In the genomic region with DNA sequence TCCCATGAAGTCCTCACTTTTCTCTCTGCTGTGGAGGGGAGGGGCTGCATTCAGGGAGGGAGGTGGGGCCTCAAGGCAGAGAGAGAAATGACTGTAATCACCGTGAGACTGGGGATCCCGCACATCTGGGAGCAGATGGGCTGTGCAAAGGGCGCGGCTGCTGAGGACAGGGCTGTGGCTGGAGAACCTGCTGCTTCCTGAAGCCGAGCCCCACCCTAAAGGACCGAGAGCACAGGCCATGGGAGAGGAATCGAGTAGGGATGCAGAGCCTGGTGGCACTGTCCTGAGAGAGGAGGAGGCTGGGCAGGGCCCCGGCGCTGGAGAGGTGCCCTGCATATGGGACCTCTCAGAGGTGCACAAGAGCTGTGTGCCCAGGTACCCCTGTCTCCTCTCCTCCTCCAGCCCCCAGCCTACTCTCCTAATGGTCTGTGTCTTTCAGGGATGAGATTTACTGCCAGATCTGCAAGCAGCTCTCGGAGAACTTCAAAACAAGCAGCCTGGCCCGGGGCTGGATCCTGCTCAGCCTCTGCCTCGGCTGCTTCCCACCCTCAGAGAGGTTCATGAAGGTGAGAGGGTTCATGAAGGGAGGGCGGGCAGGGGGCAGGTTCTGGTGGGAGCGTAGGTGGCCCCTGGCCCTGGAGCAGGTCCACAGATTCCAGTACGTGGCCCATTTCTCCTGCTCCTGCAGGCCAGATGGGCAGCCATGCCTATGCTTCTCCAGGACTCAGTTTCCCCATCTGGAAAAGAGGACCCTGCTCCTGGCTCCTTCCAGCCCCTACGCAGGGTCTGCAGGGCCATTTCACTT, we compare ENCODE assay signal across 15 cellular contexts. TPM values are rescaled to one million over a fixed set of nuclear protein-coding genes. Genes with fewer than 3 reads are reported as not detected.
A peak's percentile ranks its signal among the peaks of the same experiment; 100 is the strongest.
DNase-seq lines count a peak whose midpoint lies in the region; ATAC-seq, FAIRE-seq and TF ChIP-seq lines count a peak whose summit lies in the region.
"Had no signal": no experiment of that assay in that cellular context is flagged by ENCODE, and none has a peak within 500 bp of the region (broad histone marks: within the 10 kb centered on the region; RNA-seq: fewer than 3 reads in every experiment).

No MANE protein-coding gene starts in this region.

- peak; percentile 8 for DNase-seq in activated T-cell treated with anti-CD3 and anti-CD28 coated beads, Interleukin-2, amount 50 U/mL, for 1 hour
- no peak for DNase-seq in activated T-cell treated with anti-CD3 and anti-CD28 coated beads, Interleukin-2, amount 50 U/mL, for 4 hours
- DNase-seq in RPMI7951 (ENCODE audit: low read depth), result peak; percentile 79
- DNase-seq in HepG2 (ENCODE audit: low spot score), result no peak
- peak; percentile 52 for DNase-seq in upper lobe of right lung
- DNase-seq in H4 (ENCODE audit: low spot score), result no peak
- no peak for DNase-seq in NCI-H345 (lab: John Stamatoyannopoulos, UW)
- DNase-seq: activated CD4-positive, alpha-beta memory T cell treated with anti-CD3 and anti-CD28 coated beads, Interleukin-2, amount 10 ng/mL, durations not matched to agents 7 days and 5 days; mesenchymal stem cell; NCI-H1930; T-helper 1 cell; trophoblast cell had no signal

- FAIRE-seq in HepG2 (lab: Jason Lieb, UNC), result no peak
- FAIRE-seq: pancreas had no signal

- in situ Hi-C loops in HepG2 (cut with HindIII; ENCODE audit: extremely low pct_ligation_motif_present, low pct_unique_long_range_greater_than_20kb), result no loop called here

- no peak overlapping the region for H3K4me2 ChIP-seq in HepG2 (ENCODE audit: low read depth, low read length)

- no peak overlapping the region for H3K9ac ChIP-seq in HepG2 (ENCODE audit: insufficient read depth, low read depth, low read length)

- no peak for TF ChIP-seq RAD21 in HepG2 (CRISPR knock-in tag; IDR thresholded peaks at IDR 0.05)

- peaks cover 15 to 81% of the 10 kb centered on the region in 2 experiments; a peak in 4 of 5 replicates for H3K27me3 ChIP-seq in HepG2 (ENCODE audit: control insufficient read depth in 1 of 2, insufficient read depth in 2 of 2, low read length in 2 of 2)
- no peaks in the 10 kb centered on the region for H3K27me3 ChIP-seq in upper lobe of right lung
- H3K27me3 ChIP-seq: pancreas had no signal

- TF ChIP-seq EP300 in HepG2 (IDR thresholded peaks at IDR 0.05; ENCODE audit: low read depth in 2 of 2, low read length in 2 of 2), result no peak
- TF ChIP-seq EP300 in HepG2 (CRISPR knock-in tag; IDR thresholded peaks at IDR 0.05; ENCODE audit: borderline replicate concordance), result no peak

- intact Hi-C loops in HepG2 (cut with micrococcal nuclease; ENCODE audit: unreplicated experiment), result no loop called here
- intact Hi-C loops in upper lobe of right lung (cut with DNase I), result no loop called here

- TF ChIP-seq CTCF in HepG2 (CRISPR knock-in tag; IDR thresholded peaks at IDR 0.05) (no peak), upper lobe of right lung (IDR thresholded peaks at IDR 0.05) (no peak)

- no peak overlapping the region for H3K4me3 Mint-ChIP-seq in activated T-cell treated with anti-CD3 and anti-CD28 coated beads, Interleukin-2, amount 50 U/mL, for 4 hours
- H3K4me3 Mint-ChIP-seq: activated CD4-positive, alpha-beta memory T cell treated with anti-CD3 and anti-CD28 coated beads, Interleukin-2, amount 10 ng/mL, durations not matched to agents 7 days and 5 days had no signal

- H3K9me3 Mint-ChIP-seq in activated T-cell treated with anti-CD3 and anti-CD28 coated beads, Interleukin-2, amount 50 U/mL, for 4 hours, result no peaks in the 10 kb centered on the region
- H3K9me3 Mint-ChIP-seq: activated CD4-positive, alpha-beta memory T cell treated with anti-CD3 and anti-CD28 coated beads, Interleukin-2, amount 10 ng/mL, durations not matched to agents 7 days and 5 days; activated naive CD4-positive, alpha-beta T cell treated with anti-CD3 and anti-CD28 coated beads, Interleukin-2, amount 50 U/mL, for 72 hours had no signal

- no TSS peak for BruUV-seq in HepG2 (replicated peaks; lab: Mats Ljungman, UMichigan)

- H2AFZ ChIP-seq in HepG2 (ENCODE audit: low read length), result no peak overlapping the region

- H3K27ac ChIP-seq in HepG2 (ENCODE audit: extremely low read length, insufficient read depth, low read length) (no peak overlapping the region), upper lobe of right lung (no peak overlapping the region)
- H3K27ac ChIP-seq: pancreas had no signal

- no peaks in the 10 kb centered on the region for H4K20me1 ChIP-seq in HepG2 (ENCODE audit: insufficient read depth, low read length)

- H3K79me2 ChIP-seq in HepG2 (ENCODE audit: insufficient read depth, low read length), result no peaks in the 10 kb centered on the region

- H3K36me3 ChIP-seq in HepG2 (replicated peaks in 1 of 2; ENCODE audit: control insufficient read depth in 1 of 2, insufficient read depth in 2 of 2, low read length in 2 of 2), result no peaks in the 10 kb centered on the region
- no peaks in the 10 kb centered on the region for H3K36me3 ChIP-seq in upper lobe of right lung
- H3K36me3 ChIP-seq: pancreas had no signal

- CTCF ChIA-PET in HepG2 (lab: Yijun Ruan, JAX; ENCODE audit: low intra/inter-chr PET ratio, low total read pairs), result no interaction called here

- no peaks in the 10 kb centered on the region for H3K9me3 ChIP-seq in HepG2 (ENCODE audit: low read length)
- H3K9me3 ChIP-seq in upper lobe of right lung, result no peaks in the 10 kb centered on the region
- H3K9me3 ChIP-seq: pancreas had no signal

- no peaks in the 10 kb centered on the region for H3K36me3 Mint-ChIP-seq in activated T-cell treated with anti-CD3 and anti-CD28 coated beads, Interleukin-2, amount 50 U/mL, for 4 hours (ENCODE audit: insufficient read depth)
- H3K36me3 Mint-ChIP-seq: activated naive CD4-positive, alpha-beta T cell treated with anti-CD3 and anti-CD28 coated beads, Interleukin-2, amount 50 U/mL, for 72 hours had no signal

- no peaks in the 10 kb centered on the region for H3K4me1 ChIP-seq in HepG2 (ENCODE audit: insufficient read depth, low read length)
- no peaks in the 10 kb centered on the region for H3K4me1 ChIP-seq in upper lobe of right lung
- H3K4me1 ChIP-seq: pancreas had no signal

- POLR2A ChIA-PET in HepG2 (lab: Yijun Ruan, JAX), result no interaction called here

- 18% methylated on average over 11 of the region's 16 CpGs for WGBS in HepG2 (ENCODE audit: low lambda C conversion rate)

- no peak overlapping the region for H3K4me3 ChIP-seq in HepG2 (replicated peaks in 1 of 3; ENCODE audit: insufficient read depth in 1 of 3, low read depth in 2 of 3, low read length in 3 of 3)
- no peak overlapping the region for H3K4me3 ChIP-seq in upper lobe of right lung
- H3K4me3 ChIP-seq: pancreas had no signal

- peaks cover 5% of the 10 kb centered on the region for H3K27me3 Mint-ChIP-seq in activated T-cell treated with anti-CD3 and anti-CD28 coated beads, Interleukin-2, amount 50 U/mL, for 4 hours (ENCODE audit: low read depth)

- TF ChIP-seq POLR2A in HepG2 (IDR thresholded peaks at IDR 0.05; ENCODE audit: insufficient read depth in 1 of 2, low read depth in 2 of 2, low read length in 2 of 2), result no peak

- H3K4me1 Mint-ChIP-seq in activated T-cell treated with anti-CD3 and anti-CD28 coated beads, Interleukin-2, amount 50 U/mL, for 4 hours (ENCODE audit: low read depth), result peaks cover 11% of the 10 kb centered on the region
- H3K4me1 Mint-ChIP-seq: activated CD4-positive, alpha-beta memory T cell treated with anti-CD3 and anti-CD28 coated beads, Interleukin-2, amount 10 ng/mL, durations not matched to agents 7 days and 5 days had no signal

- no peak for ATAC-seq in activated T-cell treated with anti-CD3 and anti-CD28 coated beads, Interleukin-2, amount 50 U/mL, for 4 hours
- ATAC-seq in HepG2 (peak; percentile 13), upper lobe of right lung (no peak), HG02588 (IDR thresholded peaks at IDR 0.05; ENCODE audit: unreplicated experiment) (no peak)
- ATAC-seq: activated naive CD4-positive, alpha-beta T cell treated with anti-CD3 and anti-CD28 coated beads, Interleukin-2, amount 50 U/mL, for 72 hours; pancreas had no signal

RNA-seq across cellular contexts. Expression of a gene that starts 25.9 kb away (rescaled TPM):
- total RNA-seq in activated T-cell treated with anti-CD3 and anti-CD28 coated beads, Interleukin-2, amount 50 U/mL, for 4 hours, result not detected
- total RNA-seq in RPMI7951 (2014; rRNA removed; shearing (Covaris generic)), result 0.29 and 0.84 TPM in 2 replicates
- total RNA-seq in HepG2 (2016; rRNA removed; fragmentation: Illumina TruSeq; extraction: Trizol) (not detected in 2 replicates), upper lobe of right lung (0.49 TPM)
- not detected in 2 replicates for total RNA-seq in HepG2 (2016; cell fraction: cytosol; rRNA removed; fragmentation: Illumina TruSeq; extraction: Trizol; ENCODE audit: low read depth)
- not detected in 2 replicates for total RNA-seq in HepG2 (2016; cell fraction: insoluble cytoplasmic fraction; rRNA removed; fragmentation: Illumina TruSeq; extraction: Trizol)
- not detected in 2 replicates for total RNA-seq in HepG2 (2016; cell fraction: membrane; rRNA removed; fragmentation: Illumina TruSeq; extraction: Trizol)
- not detected in 2 replicates for total RNA-seq in HepG2 (2016; cell fraction: nucleus; rRNA removed; fragmentation: Illumina TruSeq; extraction: Trizol)
- polyA plus RNA-seq in HepG2 (2011; rRNA removed), result not detected in 2 replicates
- polyA plus RNA-seq in HepG2 (2011; cell fraction: cytosol; rRNA removed), result not detected in 2 replicates
- polyA plus RNA-seq in HepG2 (2011; cell fraction: nucleus; rRNA removed), result not detected in 2 replicates
- not detected in 2 replicates for polyA plus RNA-seq in HepG2 (2012)
- polyA plus RNA-seq in HepG2 (2016; cell fraction: cytosol; fragmentation: Illumina TruSeq; extraction: Trizol; ENCODE audit: low read depth), result not detected in 2 replicates
- polyA plus RNA-seq in HepG2 (2016; cell fraction: insoluble cytoplasmic fraction; fragmentation: Illumina TruSeq; extraction: Trizol; ENCODE audit: low read depth), result not detected in 2 replicates
- not detected in 2 replicates for polyA plus RNA-seq in HepG2 (2016; cell fraction: membrane; fragmentation: Illumina TruSeq; extraction: Trizol; ENCODE audit: low read depth)
- polyA plus RNA-seq in HepG2 (2016; cell fraction: nucleus; fragmentation: Illumina TruSeq; extraction: Trizol; ENCODE audit: insufficient read depth, low read depth), result not detected in 2 replicates
- polyA minus RNA-seq in HepG2 (2011; rRNA and poly(A)+ RNA removed; ENCODE audit: low replicate concordance), result 0.08 TPM in 1 of 2 replicates, not detected in the other
- polyA minus RNA-seq in HepG2 (2011; cell fraction: cytosol; rRNA and poly(A)+ RNA removed), result not detected in 2 replicates
- not detected in 2 replicates for polyA minus RNA-seq in HepG2 (2011; cell fraction: nucleus; rRNA and poly(A)+ RNA removed)
- not detected in 2 replicates for total RNA-seq in H4 (2014; rRNA removed; shearing (Covaris generic))
- total RNA-seq: activated CD4-positive, alpha-beta memory T cell treated with anti-CD3 and anti-CD28 coated beads, Interleukin-2, amount 10 ng/mL, durations not matched to agents 7 days and 5 days; activated naive CD4-positive, alpha-beta T cell treated with anti-CD3 and anti-CD28 coated beads, Interleukin-2, amount 50 U/mL, for 72 hours; pancreas had no signal

RNA-seq across cellular contexts. Expression of a gene that starts 55.2 kb away (rescaled TPM):
- total RNA-seq in activated T-cell treated with anti-CD3 and anti-CD28 coated beads, Interleukin-2, amount 50 U/mL, for 4 hours, result 1 to 10 TPM; 4.4 to 8.8 (median 5.2) TPM
- 3.3 and 3.8 TPM in 2 replicates for total RNA-seq in RPMI7951 (2014; rRNA removed; shearing (Covaris generic))
- 0.90 and 1.0 TPM in 2 replicates for total RNA-seq in HepG2 (2016; rRNA removed; fragmentation: Illumina TruSeq; extraction: Trizol)
- total RNA-seq in HepG2 (2016; cell fraction: cytosol; rRNA removed; fragmentation: Illumina TruSeq; extraction: Trizol; ENCODE audit: low read depth), result 1.9 and 3.6 TPM in 2 replicates
- total RNA-seq in HepG2 (2016; cell fraction: insoluble cytoplasmic fraction; rRNA removed; fragmentation: Illumina TruSeq; extraction: Trizol), result 0.85 and 1.2 TPM in 2 replicates
- 2.6 and 3.9 TPM in 2 replicates for total RNA-seq in HepG2 (2016; cell fraction: membrane; rRNA removed; fragmentation: Illumina TruSeq; extraction: Trizol)
- total RNA-seq in HepG2 (2016; cell fraction: nucleus; rRNA removed; fragmentation: Illumina TruSeq; extraction: Trizol), result 0.56 and 0.81 TPM in 2 replicates
- 1.9 and 2.0 TPM in 2 replicates for polyA plus RNA-seq in HepG2 (2011; rRNA removed)
- polyA plus RNA-seq in HepG2 (2011; cell fraction: cytosol; rRNA removed), result 2.1 and 3.1 TPM in 2 replicates
- 2.0 and 2.2 TPM in 2 replicates for polyA plus RNA-seq in HepG2 (2011; cell fraction: nucleus; rRNA removed)
- 2.1 and 3.9 TPM in 2 replicates for polyA plus RNA-seq in HepG2 (2012)
- polyA plus RNA-seq in HepG2 (2016; cell fraction: cytosol; fragmentation: Illumina TruSeq; extraction: Trizol; ENCODE audit: low read depth), result 8.9 and 10.7 TPM in 2 replicates
- 2.4 and 3.4 TPM in 2 replicates for polyA plus RNA-seq in HepG2 (2016; cell fraction: insoluble cytoplasmic fraction; fragmentation: Illumina TruSeq; extraction: Trizol; ENCODE audit: low read depth)
- 8.6 and 9.2 TPM in 2 replicates for polyA plus RNA-seq in HepG2 (2016; cell fraction: membrane; fragmentation: Illumina TruSeq; extraction: Trizol; ENCODE audit: low read depth)
- polyA plus RNA-seq in HepG2 (2016; cell fraction: nucleus; fragmentation: Illumina TruSeq; extraction: Trizol; ENCODE audit: insufficient read depth, low read depth), result 1.5 TPM in 2 replicates
- 0.07 and 4.5 TPM in 2 replicates for polyA minus RNA-seq in HepG2 (2011; rRNA and poly(A)+ RNA removed; ENCODE audit: low replicate concordance)
- 1.2 and 1.9 TPM in 2 replicates for polyA minus RNA-seq in HepG2 (2011; cell fraction: cytosol; rRNA and poly(A)+ RNA removed)
- polyA minus RNA-seq in HepG2 (2011; cell fraction: nucleus; rRNA and poly(A)+ RNA removed), result 1.2 and 1.6 TPM in 2 replicates
- total RNA-seq in upper lobe of right lung, result 161 TPM
- total RNA-seq in H4 (2014; rRNA removed; shearing (Covaris generic)), result 0.41 TPM in 1 of 2 replicates, not detected in the other

Comparison
In these comparisons a context has a peak if more than half of its experiments do, and no peak if none do; other contexts are left out.
1. DNase-seq: peak in activated T-cell treated with anti-CD3 and anti-CD28 coated beads, Interleukin-2, amount 50 U/mL, for 1 hour (single experiment), RPMI7951 (single experiment) and upper lobe of right lung (single experiment); none in activated T-cell treated with anti-CD3 and anti-CD28 coated beads, Interleukin-2, amount 50 U/mL, for 4 hours (single experiment), HepG2 (single experiment), H4 (single experiment) and NCI-H345 (single experiment).
2. RNA of a gene that starts 55.2 kb away (total RNA-seq): 161 TPM in upper lobe of right lung (single experiment); 4.4 to 8.8 TPM in activated T-cell treated with anti-CD3 and anti-CD28 coated beads, Interleukin-2, amount 50 U/mL, for 4 hours, 3.3 to 3.8 TPM in RPMI7951, 0.56 to 3.9 TPM in HepG2 and 0.41 TPM in H4; every median in the first group is over 10 times any median in the second.